Comparison of ENCODE assay signal across 23 cellular contexts in the genomic region with DNA sequence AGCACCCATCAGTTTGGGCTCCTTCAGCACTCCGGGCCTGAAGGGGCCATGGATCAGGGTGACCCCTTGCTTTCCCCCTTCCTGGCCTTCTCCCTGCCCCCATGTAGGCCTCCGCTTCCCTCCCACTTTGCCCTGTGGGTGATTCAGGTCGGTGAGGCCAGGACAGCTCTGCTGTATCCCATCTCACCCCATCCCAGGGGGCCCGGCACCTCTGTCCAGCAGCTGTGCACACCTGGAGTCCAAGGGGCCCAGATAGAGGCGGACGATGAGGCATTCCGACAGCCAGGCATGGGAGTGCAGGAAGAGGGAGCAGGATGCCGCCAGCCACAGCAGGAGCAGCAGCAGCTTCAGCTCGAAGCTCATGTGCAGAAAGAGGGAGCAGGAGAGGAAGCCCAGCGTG. TPM values are rescaled to one million over a fixed set of nuclear protein-coding genes. Genes with fewer than 3 reads are reported as not detected.
"Had no signal": no experiment of that assay in that cellular context is flagged by ENCODE, and none has a peak within 500 bp of the region (broad histone marks: within the 10 kb centered on the region; RNA-seq: fewer than 3 reads in every experiment).

No MANE protein-coding gene starts in this region.

- H3K36me3 ChIP-seq: neural progenitor cell, thoracic aorta, transverse colon had no signal

- H3K27ac ChIP-seq: coronary artery, foreskin keratinocyte, neural progenitor cell, psoas muscle, spleen, stomach, thoracic aorta, transverse colon had no signal

- H3K9me3 ChIP-seq: mucosa of descending colon, psoas muscle, spleen, stomach, thoracic aorta, transverse colon had no signal

- H3K4me3 ChIP-seq: coronary artery, mucosa of descending colon, neural progenitor cell, psoas muscle, spleen, stomach, thoracic aorta, transverse colon had no signal

- ATAC-seq: left colon; mucosa of descending colon; naive thymus-derived CD8-positive, alpha-beta T cell; psoas muscle; sciatic nerve had no signal

- H2AFZ ChIP-seq: neural progenitor cell had no signal

- H3K27me3 ChIP-seq: spleen had no signal

- H3K4me2 ChIP-seq: neural progenitor cell had no signal

- H3K9ac ChIP-seq: neural progenitor cell had no signal

- DNase-seq: effector CD4-positive, alpha-beta T cell; endodermal cell; erythroblast; foreskin keratinocyte; immature natural killer cell; left colon; naive thymus-derived CD8-positive, alpha-beta T cell; retina; spleen; stimulated activated CD4-positive, alpha-beta T cell treated with anti-CD3 and anti-CD28 coated beads, Interleukin-15, amount 100 ng/mL, for 24 hours; stimulated activated CD4-positive, alpha-beta T cell treated with anti-CD3 and anti-CD28 coated beads, Interleukin-2, amount 100 ng/mL, for 24 hours; stimulated activated CD4-positive, alpha-beta T cell treated with anti-CD3 and anti-CD28 coated beads, Interleukin-4, amount 100 ng/mL, for 4 hours; stimulated activated naive CD4-positive, alpha-beta T cell; stomach; substantia nigra; transverse colon had no signal

- H3K4me1 ChIP-seq: neural progenitor cell, psoas muscle had no signal

RNA-seq across cellular contexts. Expression of a gene that starts 12.2 kb away (rescaled TPM):
- total RNA-seq: endodermal cell had no signal

RNA-seq across cellular contexts. Expression of a gene that starts 14.9 kb away (rescaled TPM):
- total RNA-seq: chondrocyte had no signal

RNA-seq across cellular contexts. Expression of a gene that starts 17.1 kb away (rescaled TPM):
- total RNA-seq: endodermal cell had no signal
